In the genomic region with DNA sequence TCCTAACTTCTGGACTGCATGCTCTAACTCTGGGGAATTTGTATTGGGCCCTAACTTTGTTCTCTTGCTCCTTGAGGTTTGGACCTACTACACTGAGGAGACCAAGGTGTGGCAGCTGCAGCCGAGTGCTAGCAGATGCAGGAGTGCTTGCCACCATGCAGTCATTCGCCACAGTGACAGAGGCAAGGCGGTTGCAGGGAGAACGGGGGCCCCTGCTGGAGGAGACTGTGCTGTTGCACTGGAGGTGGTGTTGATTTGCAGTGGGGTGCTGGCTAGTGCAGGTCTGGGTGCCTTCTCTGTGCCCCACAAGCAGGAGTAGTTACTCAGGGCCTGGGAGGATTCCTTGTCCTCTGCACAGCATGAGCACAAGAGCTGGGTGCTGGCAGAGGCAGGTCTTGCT, we compare ENCODE assay signal across 21 cellular contexts. TPM values are rescaled to one million over a fixed set of nuclear protein-coding genes. Genes with fewer than 3 reads are reported as not detected.
"Had no signal": no experiment of that assay in that cellular context is flagged by ENCODE, and none has a peak within 500 bp of the region (broad histone marks: within the 10 kb centered on the region; RNA-seq: fewer than 3 reads in every experiment).

No MANE protein-coding gene starts in this region.

- H3K4me3 ChIP-seq: ascending aorta, heart left ventricle, left ventricle myocardium inferior, ovary, testis, upper lobe of right lung had no signal

- H3K27ac Mint-ChIP-seq: activated CD4-positive, alpha-beta T cell treated with anti-CD3 and anti-CD28 coated beads, Interleukin-2, amount 10 ng/mL, durations not matched to agents 24 days and 14 days; activated naive CD8-positive, alpha-beta T cell treated with anti-CD3 and anti-CD28 coated beads, Interleukin-2, amount 50 U/mL, for 24 hours; nephron; stimulated activated naive CD8-positive, alpha-beta T cell treated with anti-CD3 and anti-CD28 coated beads, Interleukin-15, Interleukin-2, amounts not matched to agents 100 ng/mL and 50 ng/mL, for 24 hours had no signal

- H3K9me3 Mint-ChIP-seq: activated CD4-positive, alpha-beta T cell treated with anti-CD3 and anti-CD28 coated beads, Interleukin-2, amount 10 ng/mL, durations not matched to agents 24 days and 14 days had no signal

- H3K4me1 ChIP-seq: ascending aorta, foreskin keratinocyte, heart left ventricle, left ventricle myocardium inferior, testis, upper lobe of right lung had no signal

- DNase-seq: activated CD4-positive, alpha-beta T cell treated with anti-CD3 and anti-CD28 coated beads, Interleukin-2, amount 10 ng/mL, durations not matched to agents 24 days and 14 days; activated CD8-positive, alpha-beta memory T cell treated with anti-CD3 and anti-CD28 coated beads for 24 hours; activated naive CD4-positive, alpha-beta T cell treated with Interleukin-2 at 50 U/mL for 16 hours; activated naive CD8-positive, alpha-beta T cell treated with anti-CD3 and anti-CD28 coated beads, Interleukin-2, amount 50 U/mL, for 24 hours; foreskin keratinocyte; heart left ventricle; kidney; left ventricle myocardium inferior; mesenchymal stem cell; ovary; stimulated activated CD4-positive, alpha-beta T cell treated with anti-CD3 and anti-CD28 coated beads, Interleukin-12 subunit alpha, Interleukin-12 subunit beta, amount 100 ng/mL, for 4 hours; stimulated activated CD4-positive, alpha-beta T cell treated with anti-CD3 and anti-CD28 coated beads, Interleukin-2, amount 100 ng/mL, for 48 hours; stimulated activated CD8-positive, alpha-beta memory T cell treated with anti-CD3 and anti-CD28 coated beads, Interleukin-4, amount 100 ng/mL, for 48 hours; T1000; testis; upper lobe of right lung had no signal

- H3K27me3 ChIP-seq: ascending aorta, heart left ventricle, ovary, testis, upper lobe of right lung had no signal

- H3K4me1 Mint-ChIP-seq: activated CD4-positive, alpha-beta T cell treated with anti-CD3 and anti-CD28 coated beads, Interleukin-2, amount 10 ng/mL, durations not matched to agents 24 days and 14 days; activated naive CD8-positive, alpha-beta T cell treated with anti-CD3 and anti-CD28 coated beads, Interleukin-2, amount 50 U/mL, for 24 hours; nephron had no signal

- H3K27ac ChIP-seq: ascending aorta, foreskin keratinocyte, heart left ventricle, left ventricle myocardium inferior, ovary, testis, upper lobe of right lung, VCaP had no signal

- H3K4me3 Mint-ChIP-seq: activated CD4-positive, alpha-beta T cell treated with anti-CD3 and anti-CD28 coated beads, Interleukin-2, amount 10 ng/mL, durations not matched to agents 24 days and 14 days; activated naive CD8-positive, alpha-beta T cell treated with anti-CD3 and anti-CD28 coated beads, Interleukin-2, amount 50 U/mL, for 24 hours; nephron; stimulated activated naive CD8-positive, alpha-beta T cell treated with anti-CD3 and anti-CD28 coated beads, Interleukin-15, Interleukin-2, amounts not matched to agents 100 ng/mL and 50 ng/mL, for 24 hours had no signal

- ATAC-seq: activated naive CD8-positive, alpha-beta T cell treated with anti-CD3 and anti-CD28 coated beads, Interleukin-2, amount 50 U/mL, for 24 hours; foreskin keratinocyte; heart left ventricle had no signal

- H3K36me3 ChIP-seq: ascending aorta, heart left ventricle, left ventricle myocardium inferior, ovary, upper lobe of right lung had no signal

- FAIRE-seq: bronchial epithelial cell, kidney had no signal

- H3K9me3 ChIP-seq: ascending aorta, ovary, testis, upper lobe of right lung had no signal

RNA-seq across cellular contexts. Expression of gene DIRAS2, which starts 22.4 kb away (rescaled TPM):
- total RNA-seq: activated CD4-positive, alpha-beta T cell treated with anti-CD3 and anti-CD28 coated beads, Interleukin-2, amount 10 ng/mL, durations not matched to agents 24 days and 14 days; ascending aorta; foreskin keratinocyte; upper lobe of right lung had no signal
- polyA plus RNA-seq: foreskin keratinocyte, heart left ventricle had no signal
